Comparison of ENCODE assay signal across 22 cellular contexts in genomic region chr17:77769215-77769614, GRCh38.
DNase-seq lines count a peak whose midpoint lies in the region; ATAC-seq, FAIRE-seq and TF ChIP-seq lines count a peak whose summit lies in the region.
"Had no signal": no experiment of that assay in that cellular context is flagged by ENCODE, and none has a peak within 500 bp of the region (broad histone marks: within the 10 kb centered on the region; RNA-seq: fewer than 3 reads in every experiment).

No MANE protein-coding gene starts in this region.

- in situ Hi-C loops in HAP-1 (cut with MboI; ENCODE audit: low sequenced_read_pairs) = no loop called here

- no peaks in the 10 kb centered on the region for H3K36me3 Mint-ChIP-seq in astrocyte (ENCODE audit: low read depth, unreplicated experiment)
- H3K36me3 Mint-ChIP-seq: activated naive CD4-positive, alpha-beta T cell treated with anti-CD3 and anti-CD28 coated beads, Interleukin-2, amount 10 ng/mL, durations not matched to agents 7 days and 5 days; CD8-positive, alpha-beta memory T cell; IgD-negative memory B cell; mesothelial cell of epicardium had no signal

- H3K9ac ChIP-seq in astrocyte (ENCODE audit: low read length) = no peak overlapping the region

- TF ChIP-seq CTCF in astrocyte (IDR thresholded peaks at IDR 0.05; ENCODE audit: insufficient read depth, low read depth, low read length) = no peak
- TF ChIP-seq CTCF in thyroid gland (IDR thresholded peaks at IDR 0.05) = no peak
- no peak for TF ChIP-seq CTCF in heart left ventricle (IDR thresholded peaks at IDR 0.05)
- no peak for TF ChIP-seq CTCF in right lobe of liver (IDR thresholded peaks at IDR 0.05)

- no peak overlapping the region for H3K4me3 ChIP-seq in astrocyte (ENCODE audit: insufficient read depth, low read depth, low read length)
- H3K4me3 ChIP-seq in thyroid gland (replicated peaks in 1 of 3) = no peak overlapping the region
- no peak overlapping the region for H3K4me3 ChIP-seq in heart left ventricle
- no peak overlapping the region for H3K4me3 ChIP-seq in HAP-1
- no peak overlapping the region for H3K4me3 ChIP-seq in right lobe of liver
- H3K4me3 ChIP-seq: transverse colon had no signal

- no peaks in the 10 kb centered on the region for H3K9me3 Mint-ChIP-seq in astrocyte (ENCODE audit: unreplicated experiment)
- H3K9me3 Mint-ChIP-seq: activated naive CD4-positive, alpha-beta T cell treated with anti-CD3 and anti-CD28 coated beads, Interleukin-2, amount 10 ng/mL, durations not matched to agents 7 days and 5 days; CD8-positive, alpha-beta memory T cell; IgD-negative memory B cell; mesothelial cell of epicardium; T-helper 2 cell treated with Interferon-gamma antibody and Interleukin-4, amounts not matched to agents 5 μg/mL and 100 μg/mL, for 36 hours had no signal

- H3K27me3 ChIP-seq in astrocyte (ENCODE audit: insufficient read depth, low read length) = peaks cover 18% of the 10 kb centered on the region
- H3K27me3 ChIP-seq in thyroid gland = no peaks in the 10 kb centered on the region
- no peaks in the 10 kb centered on the region for H3K27me3 ChIP-seq in heart left ventricle
- H3K27me3 ChIP-seq in HAP-1 (ENCODE audit: low read depth) = peaks cover 23% of the 10 kb centered on the region
- H3K27me3 ChIP-seq in right lobe of liver = no peaks in the 10 kb centered on the region

- H3K79me2 ChIP-seq in astrocyte (ENCODE audit: insufficient read depth, low read length) = no peaks in the 10 kb centered on the region

- no peak overlapping the region for H3K27ac ChIP-seq in astrocyte (ENCODE audit: low read depth, low read length)
- H3K27ac ChIP-seq in thyroid gland = no peak overlapping the region
- no peak overlapping the region for H3K27ac ChIP-seq in heart left ventricle
- H3K27ac ChIP-seq in right lobe of liver = no peak overlapping the region
- H3K27ac ChIP-seq: transverse colon had no signal

- peak; percentile 47 for DNase-seq in NCI-H2107 treated with DMSO at 0.1 percent for 48 hours (lab: John Stamatoyannopoulos, UW; ENCODE audit: unreplicated experiment)
- no peak for DNase-seq in NCI-H2107 (lab: John Stamatoyannopoulos, UW)
- DNase-seq in NCI-H1436 treated with DMSO at 0.1 percent for 48 hours (lab: John Stamatoyannopoulos, UW) = peak; percentile 30
- DNase-seq in astrocyte (ENCODE audit: low read depth) = peak; percentile 25
- peak; percentile 49 to 50 for DNase-seq in thyroid gland
- DNase-seq in heart left ventricle = no peak
- DNase-seq in HAP-1 (ENCODE audit: low spot score in 2 of 2) = no peak
- no peak for DNase-seq in right lobe of liver
- DNase-seq: activated CD4-positive, alpha-beta T cell treated with anti-CD3 and anti-CD28 coated beads for 1 hour; activated naive CD4-positive, alpha-beta T cell treated with anti-CD3 and anti-CD28 coated beads, Interleukin-2, amount 10 ng/mL, durations not matched to agents 7 days and 5 days; CD8-positive, alpha-beta memory T cell; glutamatergic neuron; nucleus accumbens; SIG-M5; stimulated activated CD4-positive, alpha-beta T cell treated with anti-CD3 and anti-CD28 coated beads, Interleukin-4, amount 100 ng/mL, for 1 hour; transverse colon had no signal

- no peak for TF ChIP-seq POLR2A in thyroid gland (IDR thresholded peaks at IDR 0.05)
- no peak for TF ChIP-seq POLR2A in heart left ventricle (IDR thresholded peaks at IDR 0.05)
- no peak for TF ChIP-seq POLR2A in right lobe of liver (IDR thresholded peaks at IDR 0.05)

- H3K4me1 ChIP-seq in astrocyte (ENCODE audit: insufficient read depth, low read length) (peaks cover 18% of the 10 kb centered on the region), thyroid gland (peaks cover 0 to 8% of the 10 kb centered on the region in 2 donors), heart left ventricle (peaks cover 0 to 14% (median 8%) of the 10 kb centered on the region in 12 donors), HAP-1 (no peaks in the 10 kb centered on the region), right lobe of liver (no peaks in the 10 kb centered on the region)

- H3K4me2 ChIP-seq in astrocyte (ENCODE audit: low read length) = no peak overlapping the region

- no peak overlapping the region for H3K27ac Mint-ChIP-seq in astrocyte (ENCODE audit: unreplicated experiment)
- H3K27ac Mint-ChIP-seq: activated naive CD4-positive, alpha-beta T cell treated with anti-CD3 and anti-CD28 coated beads, Interleukin-2, amount 10 ng/mL, durations not matched to agents 7 days and 5 days; IgD-negative memory B cell; mesothelial cell of epicardium; T-helper 2 cell treated with Interferon-gamma antibody and Interleukin-4, amounts not matched to agents 5 μg/mL and 100 μg/mL, for 36 hours had no signal

- H3K9me3 ChIP-seq in astrocyte (ENCODE audit: insufficient read depth, low read depth, low read length) = peaks cover 3% of the 10 kb centered on the region
- H3K9me3 ChIP-seq in thyroid gland = no peaks in the 10 kb centered on the region
- H3K9me3 ChIP-seq in heart left ventricle = no peaks in the 10 kb centered on the region
- no peaks in the 10 kb centered on the region for H3K9me3 ChIP-seq in HAP-1
- H3K9me3 ChIP-seq in right lobe of liver = no peaks in the 10 kb centered on the region
- H3K9me3 ChIP-seq: transverse colon had no signal

- H2AFZ ChIP-seq in astrocyte (ENCODE audit: low read depth, low read length) = no peak overlapping the region

- no peak overlapping the region for H3K4me3 Mint-ChIP-seq in astrocyte (ENCODE audit: unreplicated experiment)
- H3K4me3 Mint-ChIP-seq: activated naive CD4-positive, alpha-beta T cell treated with anti-CD3 and anti-CD28 coated beads, Interleukin-2, amount 10 ng/mL, durations not matched to agents 7 days and 5 days; mesothelial cell of epicardium; T-helper 2 cell treated with Interferon-gamma antibody and Interleukin-4, amounts not matched to agents 5 μg/mL and 100 μg/mL, for 36 hours had no signal

- H4K20me1 ChIP-seq in astrocyte (ENCODE audit: insufficient read depth, low read length) = no peaks in the 10 kb centered on the region

- no peaks in the 10 kb centered on the region for H3K36me3 ChIP-seq in astrocyte (ENCODE audit: insufficient read depth, low read length)
- H3K36me3 ChIP-seq in thyroid gland = no peaks in the 10 kb centered on the region
- no peaks in the 10 kb centered on the region for H3K36me3 ChIP-seq in heart left ventricle
- H3K36me3 ChIP-seq in HAP-1 (replicated peaks) = no peaks in the 10 kb centered on the region
- no peaks in the 10 kb centered on the region for H3K36me3 ChIP-seq in right lobe of liver
- H3K36me3 ChIP-seq: transverse colon had no signal

- WGBS in thyroid gland, 2 donors = 46 to 56% methylated on average over 7 of the region's 7 CpGs
- WGBS in heart left ventricle, 4 donors = 70 to 76% (median 72%) methylated on average over 7 of the region's 7 CpGs
- 44% methylated on average over 3 of the region's 7 CpGs for WGBS in right lobe of liver (ENCODE audit: insufficient coverage, low coverage, low lambda C conversion rate, missing lambda C conversion rate)

- peaks cover 52% of the 10 kb centered on the region for H3K27me3 Mint-ChIP-seq in astrocyte (ENCODE audit: low read depth, unreplicated experiment)

- intact Hi-C loops in thyroid gland (cut with DNase I) = no loop called here
- intact Hi-C loops in heart left ventricle (cut with DNase I) = loop anchor here in 1 of 10 donors (10.0 kb wide), 1 partner anchor 64 kb away; no protein-coding TSS in a partner anchor
- intact Hi-C loops in right lobe of liver (cut with DNase I) = no loop called here

- ATAC-seq in heart left ventricle = no peak
- ATAC-seq in right lobe of liver = no peak
- ATAC-seq: esophagus mucosa, sciatic nerve had no signal

- H3K4me1 Mint-ChIP-seq in astrocyte (ENCODE audit: low read depth, unreplicated experiment) = peaks cover 19% of the 10 kb centered on the region

- FAIRE-seq in astrocyte (lab: Jason Lieb, UNC) = no peak
- FAIRE-seq: islet of Langerhans had no signal

Comparison
In these comparisons a context has a peak if more than half of its experiments do, and no peak if none do; other contexts are left out.
1. DNase-seq: peak in NCI-H2107 treated with DMSO at 0.1 percent for 48 hours (single experiment), NCI-H1436 treated with DMSO at 0.1 percent for 48 hours (single experiment), astrocyte (single experiment) and thyroid gland (2 of 2); none in NCI-H2107 (single experiment), heart left ventricle (0 of 5), HAP-1 (0 of 2) and right lobe of liver (0 of 3).